In genomic region chr10:30816812-30817193, GRCh38 we compare ENCODE assay signal across 26 cellular contexts.
DNase-seq lines count a peak whose midpoint lies in the region; ATAC-seq, FAIRE-seq and TF ChIP-seq lines count a peak whose summit lies in the region.
"Had no signal": no experiment of that assay in that cellular context is flagged by ENCODE, and none has a peak within 500 bp of the region (broad histone marks: within the 10 kb centered on the region; RNA-seq: fewer than 3 reads in every experiment).

No MANE protein-coding gene starts in this region.

- H3K27me3 ChIP-seq in cardiac muscle cell (no peaks in the 10 kb centered on the region), hepatocyte (no peaks in the 10 kb centered on the region), sigmoid colon (no peaks in the 10 kb centered on the region)
- H3K27me3 ChIP-seq: adrenal gland, heart left ventricle, testis had no signal

- H3K27ac ChIP-seq in cardiac muscle cell (peak overlapping the region; percentile 50), hepatocyte (peak overlapping the region; percentile 33), sigmoid colon (peak overlapping the region; percentile 16 to 94 (median 84))
- H3K27ac ChIP-seq: adrenal gland, PC-9 had no signal

- no peaks in the 10 kb centered on the region for H3K79me2 ChIP-seq in hepatocyte

- ATAC-seq in Right ventricle myocardium superior (ENCODE audit: poor library complexity), result no peak
- ATAC-seq in activated T-cell treated with anti-CD3 and anti-CD28 coated beads, Interleukin-2, amount 50 U/mL, for 4 hours, result no peak
- ATAC-seq: GM23338; stimulated activated naive B cell treated with anti-CD40 and anti-IgM and Interleukin-4, amounts not matched to agents 10 μg/mL and 1 μg/mL and 100 μg/mL, for 72 hours had no signal

- no peak for TF ChIP-seq POLR2A in sigmoid colon (IDR thresholded peaks at IDR 0.05)
- TF ChIP-seq POLR2A in H54 (IDR thresholded peaks at IDR 0.05; ENCODE audit: low read depth, low read length), result no peak

- DNase-seq in cardiac muscle cell (ENCODE audit: low read depth in 1 of 2, low spot score in 1 of 2) (no peak), Right ventricle myocardium superior (no peak), hepatocyte (ENCODE audit: low spot score) (no peak), sigmoid colon (peak; percentile 18), type B pancreatic cell (ENCODE audit: extremely low spot score, unreplicated experiment) (no peak), HuH-7 (ENCODE audit: low spot score) (no peak), H54 (ENCODE audit: insufficient read length, low spot score) (no peak)
- no peak for DNase-seq in activated T-cell treated with anti-CD3 and anti-CD28 coated beads, Interleukin-2, amount 50 U/mL, for 4 hours
- DNase-seq: activated CD4-positive, alpha-beta T cell treated with anti-CD3 and anti-CD28 coated beads, Interleukin-2, amount 50 U/mL, for 1 hour; activated naive CD4-positive, alpha-beta T cell treated with anti-CD3 and anti-CD28 coated beads for 36 hours; adrenal gland; CD4-positive, CD25-positive, alpha-beta regulatory T cell; effector CD8-positive, alpha-beta T cell; heart left ventricle; mammary epithelial cell; NCI-H1694 treated with DMSO at 0.1 percent for 48 hours; NCI-H510A treated with DMSO at 0.1 percent for 48 hours; PC-9; SHP77 treated with DMSO at 0.1 percent for 48 hours; stimulated activated CD4-positive, alpha-beta T cell treated with anti-CD3 and anti-CD28 coated beads, Interleukin-4, amount 100 ng/mL, for 4 hours; stimulated activated naive B cell treated with anti-CD40 and anti-IgM and Interleukin-4, amounts not matched to agents 10 μg/mL and 1 μg/mL and 100 μg/mL, for 72 hours; T1000; testis had no signal

- no peak overlapping the region for H3K4me3 Mint-ChIP-seq in type B pancreatic cell
- no peak overlapping the region for H3K4me3 Mint-ChIP-seq in activated T-cell treated with anti-CD3 and anti-CD28 coated beads, Interleukin-2, amount 50 U/mL, for 4 hours
- H3K4me3 Mint-ChIP-seq: activated naive CD4-positive, alpha-beta T cell treated with anti-CD3 and anti-CD28 coated beads for 36 hours; CD4-positive, CD25-positive, alpha-beta regulatory T cell; GM23338; stimulated activated naive B cell treated with anti-CD40 and anti-IgM and Interleukin-4, amounts not matched to agents 10 μg/mL and 1 μg/mL and 100 μg/mL, for 72 hours had no signal

- H3K9me3 ChIP-seq in cardiac muscle cell (ENCODE audit: low read depth) (no peaks in the 10 kb centered on the region), hepatocyte (ENCODE audit: low read depth) (no peaks in the 10 kb centered on the region), sigmoid colon (no peaks in the 10 kb centered on the region)
- H3K9me3 ChIP-seq: adrenal gland, heart left ventricle, testis had no signal

- FAIRE-seq in H54 (lab: Jason Lieb, UNC), result no peak
- FAIRE-seq: colon, GM12891 had no signal

- 76% methylated on average over 3 of the region's 3 CpGs for WGBS in hepatocyte (ENCODE audit: low lambda C conversion rate, missing lambda C conversion rate)
- 86 to 90% methylated on average over 3 of the region's 3 CpGs for WGBS in sigmoid colon, 2 donors

- peaks cover 67% of the 10 kb centered on the region for H3K4me1 Mint-ChIP-seq in type B pancreatic cell (ENCODE audit: unreplicated experiment)
- H3K4me1 Mint-ChIP-seq in activated T-cell treated with anti-CD3 and anti-CD28 coated beads, Interleukin-2, amount 50 U/mL, for 4 hours (ENCODE audit: low read depth), result peaks cover 19% of the 10 kb centered on the region

- no peak overlapping the region for H3K4me3 ChIP-seq in cardiac muscle cell
- H3K4me3 ChIP-seq in hepatocyte, result no peak overlapping the region
- H3K4me3 ChIP-seq in sigmoid colon, result no peak overlapping the region
- H3K4me3 ChIP-seq: adrenal gland, GM23338, heart left ventricle, PC-9, testis had no signal

- no peaks in the 10 kb centered on the region for H3K27me3 Mint-ChIP-seq in type B pancreatic cell
- no peaks in the 10 kb centered on the region for H3K27me3 Mint-ChIP-seq in activated T-cell treated with anti-CD3 and anti-CD28 coated beads, Interleukin-2, amount 50 U/mL, for 4 hours (ENCODE audit: low read depth)

- peaks cover 52% of the 10 kb centered on the region for H3K4me1 ChIP-seq in cardiac muscle cell (ENCODE audit: low read depth)
- peaks cover 50% of the 10 kb centered on the region for H3K4me1 ChIP-seq in hepatocyte (ENCODE audit: insufficient read depth)
- H3K4me1 ChIP-seq in sigmoid colon, result peaks cover 0 to 99% (median 87%) of the 10 kb centered on the region in 4 donors

- no peaks in the 10 kb centered on the region for H3K9me3 Mint-ChIP-seq in type B pancreatic cell
- H3K9me3 Mint-ChIP-seq in activated T-cell treated with anti-CD3 and anti-CD28 coated beads, Interleukin-2, amount 50 U/mL, for 4 hours, result no peaks in the 10 kb centered on the region
- H3K9me3 Mint-ChIP-seq: activated naive CD4-positive, alpha-beta T cell treated with anti-CD3 and anti-CD28 coated beads for 36 hours; CD4-positive, CD25-positive, alpha-beta regulatory T cell; GM23338; stimulated activated naive B cell treated with anti-CD40 and anti-IgM and Interleukin-4, amounts not matched to agents 10 μg/mL and 1 μg/mL and 100 μg/mL, for 72 hours had no signal

- H3K4me2 ChIP-seq in hepatocyte, result no peak overlapping the region
- H3K4me2 ChIP-seq: GM23338, PC-9 had no signal

- no peak overlapping the region for H2AFZ ChIP-seq in hepatocyte
- H2AFZ ChIP-seq: PC-9 had no signal

- H3K36me3 ChIP-seq in cardiac muscle cell, result no peaks in the 10 kb centered on the region
- H3K36me3 ChIP-seq in hepatocyte (replicated peaks; ENCODE audit: insufficient read depth, low read depth), result no peaks in the 10 kb centered on the region
- H3K36me3 ChIP-seq in sigmoid colon, result no peaks in the 10 kb centered on the region
- H3K36me3 ChIP-seq: adrenal gland, heart left ventricle had no signal

- no peak for TF ChIP-seq CTCF in cardiac muscle cell (IDR thresholded peaks at IDR 0.05; ENCODE audit: low read depth, low read length)
- no peak for TF ChIP-seq CTCF in hepatocyte (IDR thresholded peaks at IDR 0.05; ENCODE audit: poor library complexity)
- TF ChIP-seq CTCF in sigmoid colon (IDR thresholded peaks at IDR 0.05), result no peak
- no peak for TF ChIP-seq CTCF in type B pancreatic cell (conservative IDR thresholded peaks at IDR 0.05)

- intact Hi-C loops in Right ventricle myocardium superior (cut with DNase I), result no loop called here
- intact Hi-C loops in sigmoid colon (cut with DNase I), result loop anchor here (2.0 kb wide), 1 partner anchor 32 kb away; no protein-coding TSS in a partner anchor

- peak overlapping the region; percentile 31 for H3K27ac Mint-ChIP-seq in type B pancreatic cell
- H3K27ac Mint-ChIP-seq: activated naive CD4-positive, alpha-beta T cell treated with anti-CD3 and anti-CD28 coated beads for 36 hours; CD4-positive, CD25-positive, alpha-beta regulatory T cell; GM23338; stimulated activated naive B cell treated with anti-CD40 and anti-IgM and Interleukin-4, amounts not matched to agents 10 μg/mL and 1 μg/mL and 100 μg/mL, for 72 hours had no signal

- H3K36me3 Mint-ChIP-seq in type B pancreatic cell, result no peaks in the 10 kb centered on the region
- no peaks in the 10 kb centered on the region for H3K36me3 Mint-ChIP-seq in activated T-cell treated with anti-CD3 and anti-CD28 coated beads, Interleukin-2, amount 50 U/mL, for 4 hours (ENCODE audit: insufficient read depth)
- H3K36me3 Mint-ChIP-seq: CD4-positive, CD25-positive, alpha-beta regulatory T cell; stimulated activated naive B cell treated with anti-CD40 and anti-IgM and Interleukin-4, amounts not matched to agents 10 μg/mL and 1 μg/mL and 100 μg/mL, for 72 hours had no signal

- no peaks in the 10 kb centered on the region for H4K20me1 ChIP-seq in hepatocyte (ENCODE audit: insufficient read depth, poor library complexity, severe bottlenecking)

- TF ChIP-seq EP300 in sigmoid colon (IDR thresholded peaks at IDR 0.05), result no peak

- no peaks in the 10 kb centered on the region for H3K9me2 ChIP-seq in hepatocyte (replicated peaks; ENCODE audit: insufficient read depth)

Comparison
In these comparisons a context has a peak if more than half of its experiments do, and no peak if none do; other contexts are left out.
1. H3K27ac ChIP-seq: peak in every context shown above with its lines; median percentile 84 in sigmoid colon; 50 in cardiac muscle cell; 33 in hepatocyte.